17 cellular contexts compared by ENCODE assay signal in the genomic region with DNA sequence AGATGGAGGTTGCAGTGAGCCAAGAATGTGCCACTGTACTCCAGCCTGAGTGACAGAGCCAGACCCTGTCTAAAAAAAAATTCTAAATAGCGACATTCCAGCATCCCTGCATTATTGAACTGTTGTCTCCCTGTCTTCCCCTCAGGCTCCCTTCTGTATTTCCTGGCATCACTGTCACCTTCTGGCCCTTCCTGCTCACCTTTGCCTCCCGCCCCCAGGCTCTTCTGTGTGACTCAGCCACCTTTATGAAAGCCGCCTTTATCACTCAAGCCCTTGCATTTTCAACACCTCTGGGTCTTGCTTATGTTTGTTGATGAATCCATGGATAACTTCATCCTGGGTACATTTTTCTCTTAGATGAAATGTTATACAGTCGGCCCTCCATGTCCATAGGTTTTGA. TPM values are rescaled to one million over a fixed set of nuclear protein-coding genes. Genes with fewer than 3 reads are reported as not detected.
DNase-seq lines count a peak whose midpoint lies in the region; ATAC-seq and TF ChIP-seq lines count a peak whose summit lies in the region.
"Had no signal": no experiment of that assay in that cellular context is flagged by ENCODE, and none has a peak within 500 bp of the region (broad histone marks: within the 10 kb centered on the region; RNA-seq: fewer than 3 reads in every experiment).

No MANE protein-coding gene starts in this region.

- TF ChIP-seq CTCF in PC-3 (conservative IDR thresholded peaks at IDR 0.05; ENCODE audit: low read depth, low read length), result no peak
- no peak for TF ChIP-seq CTCF in neural progenitor cell (IDR thresholded peaks at IDR 0.05)

- H3K9me3 ChIP-seq in PC-3 (ENCODE audit: low read length), result no peaks in the 10 kb centered on the region
- no peaks in the 10 kb centered on the region for H3K9me3 ChIP-seq in neural progenitor cell (ENCODE audit: low read depth)
- H3K9me3 ChIP-seq: right atrium auricular region, vagina had no signal

- intact Hi-C loops in activated CD4-positive, alpha-beta memory T cell treated with anti-CD3 and anti-CD28 coated beads for 36 hours (cut with micrococcal nuclease), result loop anchor here (5.0 kb wide), 1 partner anchor 386 kb away; the partner anchor contains the start of gene HSPA8
- intact Hi-C loops in PC-3 (cut with micrococcal nuclease), result loop anchor here (2.0 kb wide), 1 partner anchor 20 kb away; no protein-coding TSS in a partner anchor

- TF ChIP-seq POLR2A in GM18505 (IDR thresholded peaks at IDR 0.05; ENCODE audit: borderline replicate concordance, extremely low read depth, insufficient read depth, insufficient read length), result no peak

- peaks cover 33% of the 10 kb centered on the region for H3K4me1 ChIP-seq in PC-3 (ENCODE audit: insufficient read depth, low read length)
- H3K4me1 ChIP-seq in neural progenitor cell, result no peaks in the 10 kb centered on the region
- H3K4me1 ChIP-seq: right atrium auricular region, vagina had no signal

- H3K27me3 ChIP-seq in PC-3 (ENCODE audit: low read length), result no peaks in the 10 kb centered on the region
- H3K27me3 ChIP-seq in neural progenitor cell, result no peaks in the 10 kb centered on the region
- H3K27me3 ChIP-seq: right atrium auricular region, vagina had no signal

- H3K36me3 Mint-ChIP-seq in activated CD4-positive, alpha-beta memory T cell treated with anti-CD3 and anti-CD28 coated beads for 36 hours, result peaks cover 4% of the 10 kb centered on the region
- H3K36me3 Mint-ChIP-seq in activated CD4-positive, alpha-beta memory T cell treated with anti-CD3 and anti-CD28 coated beads, Interleukin-2, amount 10 ng/mL, durations not matched to agents 7 days and 5 days (ENCODE audit: low read depth), result peaks cover 2% of the 10 kb centered on the region
- H3K36me3 Mint-ChIP-seq in activated naive CD8-positive, alpha-beta T cell treated with anti-CD3 and anti-CD28 coated beads for 36 hours, result peaks cover 10% of the 10 kb centered on the region
- no peaks in the 10 kb centered on the region for H3K36me3 Mint-ChIP-seq in neural progenitor cell

- no peaks in the 10 kb centered on the region for H3K9me2 ChIP-seq in PC-3 (replicated peaks; ENCODE audit: low read length)

- H3K4me3 Mint-ChIP-seq in activated CD4-positive, alpha-beta memory T cell treated with anti-CD3 and anti-CD28 coated beads for 36 hours, result no peak overlapping the region
- H3K4me3 Mint-ChIP-seq in activated CD4-positive, alpha-beta memory T cell treated with anti-CD3 and anti-CD28 coated beads, Interleukin-2, amount 10 ng/mL, durations not matched to agents 7 days and 5 days, result no peak overlapping the region
- peak overlapping the region; percentile 6 for H3K4me3 Mint-ChIP-seq in activated naive CD8-positive, alpha-beta T cell treated with anti-CD3 and anti-CD28 coated beads for 36 hours
- no peak overlapping the region for H3K4me3 Mint-ChIP-seq in neural progenitor cell
- H3K4me3 Mint-ChIP-seq: nephron; stimulated activated naive B cell treated with anti-CD40 and anti-IgM and Interleukin-4, amounts not matched to agents 10 μg/mL and 1 μg/mL and 100 μg/mL, for 72 hours had no signal

- H3K4me1 Mint-ChIP-seq in activated CD4-positive, alpha-beta memory T cell treated with anti-CD3 and anti-CD28 coated beads for 36 hours (ENCODE audit: low read depth), result peaks cover 48% of the 10 kb centered on the region
- peaks cover 14% of the 10 kb centered on the region for H3K4me1 Mint-ChIP-seq in activated CD4-positive, alpha-beta memory T cell treated with anti-CD3 and anti-CD28 coated beads, Interleukin-2, amount 10 ng/mL, durations not matched to agents 7 days and 5 days
- peaks cover 56% of the 10 kb centered on the region for H3K4me1 Mint-ChIP-seq in activated naive CD8-positive, alpha-beta T cell treated with anti-CD3 and anti-CD28 coated beads for 36 hours
- peaks cover 13% of the 10 kb centered on the region for H3K4me1 Mint-ChIP-seq in neural progenitor cell

- H3K4me2 ChIP-seq in PC-3 (ENCODE audit: low read length), result peak overlapping the region; percentile 17
- H3K4me2 ChIP-seq in neural progenitor cell, result no peak overlapping the region

- no peaks in the 10 kb centered on the region for H3K9me3 Mint-ChIP-seq in activated CD4-positive, alpha-beta memory T cell treated with anti-CD3 and anti-CD28 coated beads for 36 hours
- no peaks in the 10 kb centered on the region for H3K9me3 Mint-ChIP-seq in activated CD4-positive, alpha-beta memory T cell treated with anti-CD3 and anti-CD28 coated beads, Interleukin-2, amount 10 ng/mL, durations not matched to agents 7 days and 5 days
- H3K9me3 Mint-ChIP-seq in activated naive CD8-positive, alpha-beta T cell treated with anti-CD3 and anti-CD28 coated beads for 36 hours, result no peaks in the 10 kb centered on the region
- no peaks in the 10 kb centered on the region for H3K9me3 Mint-ChIP-seq in neural progenitor cell
- H3K9me3 Mint-ChIP-seq: nephron; stimulated activated naive B cell treated with anti-CD40 and anti-IgM and Interleukin-4, amounts not matched to agents 10 μg/mL and 1 μg/mL and 100 μg/mL, for 72 hours had no signal

- H3K27ac Mint-ChIP-seq in activated CD4-positive, alpha-beta memory T cell treated with anti-CD3 and anti-CD28 coated beads for 36 hours, result no peak overlapping the region
- no peak overlapping the region for H3K27ac Mint-ChIP-seq in activated CD4-positive, alpha-beta memory T cell treated with anti-CD3 and anti-CD28 coated beads, Interleukin-2, amount 10 ng/mL, durations not matched to agents 7 days and 5 days
- peak overlapping the region; percentile 73 for H3K27ac Mint-ChIP-seq in activated naive CD8-positive, alpha-beta T cell treated with anti-CD3 and anti-CD28 coated beads for 36 hours
- H3K27ac Mint-ChIP-seq in neural progenitor cell, result peak overlapping the region; percentile 14
- H3K27ac Mint-ChIP-seq: nephron; stimulated activated naive B cell treated with anti-CD40 and anti-IgM and Interleukin-4, amounts not matched to agents 10 μg/mL and 1 μg/mL and 100 μg/mL, for 72 hours had no signal

- POLR2A ChIA-PET in activated CD4-positive, alpha-beta memory T cell treated with anti-CD3 and anti-CD28 coated beads for 36 hours (lab: Charles Lee), result no interaction called here
- POLR2A ChIA-PET in activated CD4-positive, alpha-beta memory T cell treated with anti-CD3 and anti-CD28 coated beads, Interleukin-2, amount 10 ng/mL, durations not matched to agents 7 days and 5 days (lab: Charles Lee), result no interaction called here
- POLR2A ChIA-PET in PC-3 (lab: Charles Lee; ENCODE audit: unreplicated experiment), result no interaction called here

- BruUV-seq in PC-3 (replicated peaks; lab: Mats Ljungman, UMichigan), result no TSS peak

- peaks cover 3% of the 10 kb centered on the region; the same call in 1 of the 2 replicates for H4K20me1 ChIP-seq in PC-3 (ENCODE audit: low read length)
- H4K20me1 ChIP-seq in neural progenitor cell (ENCODE audit: low read depth), result no peaks in the 10 kb centered on the region

- peaks cover 83% of the 10 kb centered on the region for H3K79me2 ChIP-seq in PC-3 (ENCODE audit: low read length)
- H3K79me2 ChIP-seq in neural progenitor cell (ENCODE audit: low read depth), result no peaks in the 10 kb centered on the region

- H3K36me3 ChIP-seq in PC-3 (ENCODE audit: low read depth, low read length) (peaks cover 5% of the 10 kb centered on the region), neural progenitor cell (no peaks in the 10 kb centered on the region)
- H3K36me3 ChIP-seq: right atrium auricular region, vagina had no signal

- H3K27me3 Mint-ChIP-seq in activated CD4-positive, alpha-beta memory T cell treated with anti-CD3 and anti-CD28 coated beads for 36 hours, result no peaks in the 10 kb centered on the region
- H3K27me3 Mint-ChIP-seq in activated CD4-positive, alpha-beta memory T cell treated with anti-CD3 and anti-CD28 coated beads, Interleukin-2, amount 10 ng/mL, durations not matched to agents 7 days and 5 days, result peaks cover 6% of the 10 kb centered on the region
- no peaks in the 10 kb centered on the region for H3K27me3 Mint-ChIP-seq in activated naive CD8-positive, alpha-beta T cell treated with anti-CD3 and anti-CD28 coated beads for 36 hours
- peaks cover 2% of the 10 kb centered on the region for H3K27me3 Mint-ChIP-seq in neural progenitor cell (ENCODE audit: insufficient read depth, low read depth)

- H3K9ac ChIP-seq in PC-3 (ENCODE audit: low read length) (no peak overlapping the region), neural progenitor cell (no peak overlapping the region)

- H3K4me3 ChIP-seq in PC-3 (ENCODE audit: low read length) (no peak overlapping the region; the same call in 1 of the 2 replicates), neural progenitor cell (no peak overlapping the region)
- H3K4me3 ChIP-seq: right atrium auricular region, vagina had no signal

- peak overlapping the region; percentile 26 for H3K27ac ChIP-seq in PC-3 (ENCODE audit: low read length)
- H3K27ac ChIP-seq in neural progenitor cell, result no peak overlapping the region
- H3K27ac ChIP-seq: right atrium auricular region, vagina had no signal

- peak; percentile 61 for DNase-seq in activated CD4-positive, alpha-beta memory T cell treated with anti-CD3 and anti-CD28 coated beads for 36 hours
- no peak for DNase-seq in activated CD4-positive, alpha-beta memory T cell treated with anti-CD3 and anti-CD28 coated beads, Interleukin-2, amount 10 ng/mL, durations not matched to agents 7 days and 5 days
- DNase-seq in PC-3 (peak; percentile 87), neural progenitor cell (ENCODE audit: low spot score) (no peak), GM19238 (ENCODE audit: insufficient read length, low spot score) (no peak), mucosa of gallbladder (ENCODE audit: low spot score) (no peak)
- no peak for DNase-seq in activated naive CD8-positive, alpha-beta T cell treated with anti-CD3 and anti-CD28 coated beads for 36 hours
- DNase-seq: ACHN; dermis blood vessel endothelial cell; hypothalamus; left ventricle myocardium superior; NCI-H2227 treated with DMSO at 0.1 percent for 48 hours; stimulated activated naive B cell treated with anti-CD40 and anti-IgM and Interleukin-4, amounts not matched to agents 10 μg/mL and 1 μg/mL and 100 μg/mL, for 72 hours had no signal

- H2AFZ ChIP-seq in PC-3 (ENCODE audit: low read length), result no peak overlapping the region
- no peak overlapping the region for H2AFZ ChIP-seq in neural progenitor cell (replicated peaks)

- H3F3A ChIP-seq in PC-3 (ENCODE audit: low read length, unreplicated experiment), result no peaks in the 10 kb centered on the region
- H3F3A ChIP-seq in neural progenitor cell (ENCODE audit: low read depth), result no peaks in the 10 kb centered on the region

- peak; percentile 75 for ATAC-seq in PC-3
- no peak for ATAC-seq in GM18505 (IDR thresholded peaks at IDR 0.05; ENCODE audit: unreplicated experiment)
- ATAC-seq: left ventricle myocardium superior; stimulated activated naive B cell treated with anti-CD40 and anti-IgM and Interleukin-4, amounts not matched to agents 10 μg/mL and 1 μg/mL and 100 μg/mL, for 72 hours had no signal

- CTCF ChIA-PET in activated CD4-positive, alpha-beta memory T cell treated with anti-CD3 and anti-CD28 coated beads for 36 hours (lab: Charles Lee), result interaction anchor here (2.6 kb wide), 1 partner anchor 105 kb away, joined by 12 read pairs; no protein-coding TSS in a partner anchor
- CTCF ChIA-PET in activated CD4-positive, alpha-beta memory T cell treated with anti-CD3 and anti-CD28 coated beads, Interleukin-2, amount 10 ng/mL, durations not matched to agents 7 days and 5 days (lab: Charles Lee), result interaction anchor here (2.7 kb wide), 1 partner anchor 77 kb away, joined by 15 read pairs; no protein-coding TSS in a partner anchor
- CTCF ChIA-PET in PC-3 (lab: Charles Lee), result no interaction called here

RNA-seq across cellular contexts. Expression of gene UBASH3B, which starts 21.1 kb away (rescaled TPM):
- 10 to 100 TPM; 18.8 to 20.8 TPM for total RNA-seq in activated CD4-positive, alpha-beta memory T cell treated with anti-CD3 and anti-CD28 coated beads for 36 hours
- 10 to 100 TPM; 18.4 to 20.9 TPM for total RNA-seq in activated CD4-positive, alpha-beta memory T cell treated with anti-CD3 and anti-CD28 coated beads, Interleukin-2, amount 10 ng/mL, durations not matched to agents 7 days and 5 days
- total RNA-seq in PC-3 (2014; rRNA removed) (148 and 178 TPM in 2 replicates), neural progenitor cell (ENCODE audit: low replicate concordance) (2.0 and 5.5 TPM in 2 replicates), mucosa of gallbladder (7.4 TPM)
- 10 to 100 TPM; 28.2 to 30.6 TPM for total RNA-seq in activated naive CD8-positive, alpha-beta T cell treated with anti-CD3 and anti-CD28 coated beads for 36 hours

Comparison
In these comparisons a context has a peak if more than half of its experiments do, and no peak if none do; other contexts are left out.
1. DNase-seq: peak in activated CD4-positive, alpha-beta memory T cell treated with anti-CD3 and anti-CD28 coated beads for 36 hours (single experiment) and PC-3 (single experiment); none in activated CD4-positive, alpha-beta memory T cell treated with anti-CD3 and anti-CD28 coated beads, Interleukin-2, amount 10 ng/mL, durations not matched to agents 7 days and 5 days (single experiment), activated naive CD8-positive, alpha-beta T cell treated with anti-CD3 and anti-CD28 coated beads for 36 hours (single experiment), neural progenitor cell (single experiment), GM19238 (single experiment) and mucosa of gallbladder (single experiment).
2. H3K27ac Mint-ChIP-seq: peak in activated naive CD8-positive, alpha-beta T cell treated with anti-CD3 and anti-CD28 coated beads for 36 hours (single experiment) and neural progenitor cell (single experiment); none in activated CD4-positive, alpha-beta memory T cell treated with anti-CD3 and anti-CD28 coated beads for 36 hours (single experiment) and activated CD4-positive, alpha-beta memory T cell treated with anti-CD3 and anti-CD28 coated beads, Interleukin-2, amount 10 ng/mL, durations not matched to agents 7 days and 5 days (single experiment).